Comparison of ENCODE assay signal across 13 cellular contexts in the genomic region with DNA sequence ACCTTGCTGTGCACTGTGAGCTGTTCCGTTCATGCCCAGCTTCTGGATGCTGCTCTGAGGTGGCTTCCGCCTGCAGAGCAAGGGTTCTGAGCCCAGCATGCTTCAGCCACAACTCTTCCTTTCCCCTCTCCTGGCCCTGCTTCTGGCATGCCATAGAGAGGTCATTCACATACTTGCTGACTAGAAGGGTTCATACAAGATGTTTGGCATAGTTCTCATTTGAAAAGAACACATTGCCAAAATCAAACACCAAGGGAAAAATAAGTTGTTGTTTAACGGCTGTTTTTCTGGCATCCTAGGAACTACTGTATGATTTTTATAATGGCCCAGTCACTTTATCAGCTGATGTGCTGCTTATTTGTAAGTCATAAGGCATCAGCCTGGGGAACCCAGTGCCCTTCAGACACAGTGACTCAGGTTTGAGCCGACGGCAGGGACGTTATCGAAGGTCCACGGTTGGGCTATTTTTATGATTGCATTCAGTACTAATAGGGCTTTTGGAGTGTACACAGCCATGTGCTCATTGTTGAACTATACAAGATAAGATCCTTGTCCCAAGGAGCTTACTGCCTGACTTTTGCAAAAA. TPM values are rescaled to one million over a fixed set of nuclear protein-coding genes. Genes with fewer than 3 reads are reported as not detected.
DNase-seq lines count a peak whose midpoint lies in the region; ATAC-seq and TF ChIP-seq lines count a peak whose summit lies in the region.
"Had no signal": no experiment of that assay in that cellular context is flagged by ENCODE, and none has a peak within 500 bp of the region (broad histone marks: within the 10 kb centered on the region; RNA-seq: fewer than 3 reads in every experiment).

No MANE protein-coding gene starts in this region.

- peak; percentile 92 for ATAC-seq in left ventricle myocardium superior
- peak; percentile 38 for ATAC-seq in sciatic nerve
- ATAC-seq in HG03196 (IDR thresholded peaks at IDR 0.05; ENCODE audit: unreplicated experiment): no peak
- no peak for ATAC-seq in GM21786 (IDR thresholded peaks at IDR 0.05; ENCODE audit: unreplicated experiment)
- no peak for ATAC-seq in HG03442 (IDR thresholded peaks at IDR 0.05; ENCODE audit: unreplicated experiment)

- intact Hi-C loops in left ventricle myocardium superior (cut with micrococcal nuclease): no loop called here
- intact Hi-C loops in sciatic nerve (cut with DNase I): no loop called here

- DNase-seq in EH (ENCODE audit: low read depth) (peak; percentile 60), brain microvascular endothelial cell (peak; percentile 80), left ventricle myocardium superior (peak; percentile 79), sciatic nerve (ENCODE audit: low spot score) (no peak)
- DNase-seq in effector memory CD4-positive, alpha-beta T cell: no peak
- DNase-seq: activated CD4-positive, alpha-beta T cell treated with anti-CD3 and anti-CD28 coated beads, Interleukin-2, amount 10 ng/mL, durations not matched to agents 7 days and 5 days; activated effector memory CD4-positive, alpha-beta T cell treated with Interleukin-2 at 50 U/mL for 16 hours; NCI-H146 had no signal

- no peaks in the 10 kb centered on the region for H3K4me1 ChIP-seq in effector memory CD4-positive, alpha-beta T cell (ENCODE audit: control insufficient read depth, insufficient read depth, low read length, poor library complexity, severe bottlenecking)
- H3K4me1 ChIP-seq: BLaER1 treated with 17β-estradiol and CSF1 and Interleukin-3, amounts not matched to agents 10 nM and 100 nM had no signal

- H3K9me3 ChIP-seq in effector memory CD4-positive, alpha-beta T cell (ENCODE audit: control insufficient read depth, low read length): no peaks in the 10 kb centered on the region
- H3K9me3 ChIP-seq: BLaER1 treated with 17β-estradiol and CSF1 and Interleukin-3, amounts not matched to agents 10 nM and 100 nM had no signal

- TF ChIP-seq CTCF in brain microvascular endothelial cell (IDR thresholded peaks at IDR 0.05; ENCODE audit: low read depth, low read length, missing control alignments): no peak

- peak overlapping the region; percentile 96 for H3K27ac ChIP-seq in brain microvascular endothelial cell
- no peak overlapping the region for H3K27ac ChIP-seq in effector memory CD4-positive, alpha-beta T cell (ENCODE audit: insufficient read depth, low read length, poor library complexity, severe bottlenecking)
- H3K27ac ChIP-seq: BLaER1 treated with 17β-estradiol and CSF1 and Interleukin-3, amounts not matched to agents 10 nM and 100 nM had no signal

- H3K4me3 ChIP-seq in brain microvascular endothelial cell (ENCODE audit: low read depth, low read length): no peak overlapping the region
- no peak overlapping the region for H3K4me3 ChIP-seq in effector memory CD4-positive, alpha-beta T cell (ENCODE audit: insufficient read depth, low read depth, low read length, poor library complexity, severe bottlenecking)
- H3K4me3 ChIP-seq: BLaER1 treated with 17β-estradiol and CSF1 and Interleukin-3, amounts not matched to agents 10 nM and 100 nM had no signal

- H3K27me3 ChIP-seq in brain microvascular endothelial cell (replicated peaks): no peaks in the 10 kb centered on the region
- no peaks in the 10 kb centered on the region for H3K27me3 ChIP-seq in effector memory CD4-positive, alpha-beta T cell (replicated peaks; ENCODE audit: control insufficient read depth, insufficient read depth, low read length, poor library complexity, severe bottlenecking)
- H3K27me3 ChIP-seq: BLaER1 treated with 17β-estradiol and CSF1 and Interleukin-3, amounts not matched to agents 10 nM and 100 nM had no signal

- in situ Hi-C loops in brain microvascular endothelial cell (cut with HindIII; ENCODE audit: low pct_ligation_motif_present, low sequenced_read_pairs): no loop called here

- H3K36me3 ChIP-seq in brain microvascular endothelial cell (replicated peaks): no peaks in the 10 kb centered on the region
- no peaks in the 10 kb centered on the region for H3K36me3 ChIP-seq in effector memory CD4-positive, alpha-beta T cell (ENCODE audit: control insufficient read depth, insufficient read depth, low read length)
- H3K36me3 ChIP-seq: BLaER1 treated with 17β-estradiol and CSF1 and Interleukin-3, amounts not matched to agents 10 nM and 100 nM had no signal

RNA-seq across cellular contexts. Expression of a gene that starts 53.9 kb away (rescaled TPM):
- total RNA-seq in left ventricle myocardium superior (not detected), sciatic nerve (not detected)
- total RNA-seq: activated CD4-positive, alpha-beta T cell treated with anti-CD3 and anti-CD28 coated beads, Interleukin-2, amount 10 ng/mL, durations not matched to agents 7 days and 5 days; skeletal muscle tissue had no signal

Comparison
In these comparisons a context has a peak if more than half of its experiments do, and no peak if none do; other contexts are left out.
1. DNase-seq: peak in EH (single experiment), brain microvascular endothelial cell (single experiment) and left ventricle myocardium superior (single experiment); none in sciatic nerve (single experiment) and effector memory CD4-positive, alpha-beta T cell (0 of 3).
2. ATAC-seq: peak in left ventricle myocardium superior (single experiment) and sciatic nerve (single experiment); none in HG03196 (single experiment), GM21786 (single experiment) and HG03442 (single experiment).